ENCODE assay signal across 11 cellular contexts in genomic region chr21:45033791-45034555, GRCh38. TPM values are rescaled to one million over a fixed set of nuclear protein-coding genes. Genes with fewer than 3 reads are reported as not detected.
DNase-seq lines count a peak whose midpoint lies in the region; ATAC-seq, FAIRE-seq and TF ChIP-seq lines count a peak whose summit lies in the region.
"Had no signal": no experiment of that assay in that cellular context is flagged by ENCODE, and none has a peak within 500 bp of the region (broad histone marks: within the 10 kb centered on the region; RNA-seq: fewer than 3 reads in every experiment).

No MANE protein-coding gene starts in this region.

- no peaks in the 10 kb centered on the region for H4K20me1 ChIP-seq in astrocyte (ENCODE audit: insufficient read depth, low read length)
- H4K20me1 ChIP-seq in neural progenitor cell (ENCODE audit: low read depth): peaks cover 18% of the 10 kb centered on the region

- peak; percentile 80 for FAIRE-seq in astrocyte (lab: Jason Lieb, UNC)

- TF ChIP-seq POLR2A in uterus (IDR thresholded peaks at IDR 0.05): no peak

- intact Hi-C loops in uterus (cut with DNase I; ENCODE audit: low total_unique reads): no loop called here

- H3K36me3 Mint-ChIP-seq in astrocyte (ENCODE audit: low read depth, unreplicated experiment): no peaks in the 10 kb centered on the region
- H3K36me3 Mint-ChIP-seq in neural progenitor cell: no peaks in the 10 kb centered on the region

- H3K79me2 ChIP-seq in astrocyte (ENCODE audit: insufficient read depth, low read length) (no peaks in the 10 kb centered on the region), neural progenitor cell (ENCODE audit: low read depth) (no peaks in the 10 kb centered on the region)

- H3F3A ChIP-seq in neural progenitor cell (ENCODE audit: low read depth): peaks cover 28% of the 10 kb centered on the region

- H3K27ac Mint-ChIP-seq in astrocyte (ENCODE audit: unreplicated experiment) (no peak overlapping the region), neural progenitor cell (peak overlapping the region; percentile 38)

- peaks cover 27% of the 10 kb centered on the region for H3K27me3 Mint-ChIP-seq in astrocyte (ENCODE audit: low read depth, unreplicated experiment)
- peaks cover 28% of the 10 kb centered on the region for H3K27me3 Mint-ChIP-seq in neural progenitor cell (ENCODE audit: insufficient read depth, low read depth)

- H3K4me1 Mint-ChIP-seq in astrocyte (ENCODE audit: low read depth, unreplicated experiment): peaks cover 5% of the 10 kb centered on the region
- H3K4me1 Mint-ChIP-seq in neural progenitor cell: peaks cover 39% of the 10 kb centered on the region

- H3K9ac ChIP-seq in astrocyte (ENCODE audit: low read length) (no peak overlapping the region), neural progenitor cell (no peak overlapping the region)

- H3K36me3 ChIP-seq in astrocyte (ENCODE audit: insufficient read depth, low read length): no peaks in the 10 kb centered on the region
- H3K36me3 ChIP-seq in neural progenitor cell: no peaks in the 10 kb centered on the region
- H3K36me3 ChIP-seq in uterus: no peaks in the 10 kb centered on the region
- H3K36me3 ChIP-seq: neutrophil had no signal

- H3K27me3 ChIP-seq in astrocyte (ENCODE audit: insufficient read depth, low read length) (peaks cover 2% of the 10 kb centered on the region), neural progenitor cell (no peaks in the 10 kb centered on the region), uterus (no peaks in the 10 kb centered on the region)

- H3K4me1 ChIP-seq in astrocyte (ENCODE audit: insufficient read depth, low read length) (peaks cover 4% of the 10 kb centered on the region), neural progenitor cell (peaks cover 39% of the 10 kb centered on the region), uterus (peaks cover 0 to 16% of the 10 kb centered on the region in 2 donors)

- DNase-seq in astrocyte (ENCODE audit: low read depth): no peak
- peak; percentile 83 for DNase-seq in fibroblast of villous mesenchyme (ENCODE audit: low read depth)
- no peak for DNase-seq in neural progenitor cell (ENCODE audit: low spot score)
- peak in 1 of 2 donors; percentile 15 for DNase-seq in uterus
- DNase-seq in COLO829 (ENCODE audit: low spot score): no peak
- no peak for DNase-seq in stimulated activated CD4-positive, alpha-beta T cell treated with anti-CD3 and anti-CD28 coated beads, Interleukin-1b, Interleukin-23, amount 100 ng/mL, for 48 hours
- DNase-seq: activated naive CD4-positive, alpha-beta T cell treated with Interleukin-2 at 50 U/mL for 16 hours; effector CD8-positive, alpha-beta T cell; NCI-H774 had no signal

- H3K27ac ChIP-seq in astrocyte (ENCODE audit: low read depth, low read length) (no peak overlapping the region), neural progenitor cell (no peak overlapping the region), uterus (peak overlapping the region; percentile 62 to 64)
- H3K27ac ChIP-seq: neutrophil had no signal

- TF ChIP-seq CTCF in astrocyte (IDR thresholded peaks at IDR 0.05; ENCODE audit: insufficient read depth, low read depth, low read length) (no peak), fibroblast of villous mesenchyme (IDR thresholded peaks at IDR 0.05; ENCODE audit: insufficient read depth, low read depth, low read length) (no peak), neural progenitor cell (IDR thresholded peaks at IDR 0.05) (no peak), uterus (IDR thresholded peaks at IDR 0.05) (no peak)

- peaks cover 13% of the 10 kb centered on the region for H3K9me3 Mint-ChIP-seq in astrocyte (ENCODE audit: unreplicated experiment)
- peaks cover 18% of the 10 kb centered on the region for H3K9me3 Mint-ChIP-seq in neural progenitor cell

- H2AFZ ChIP-seq in astrocyte (ENCODE audit: low read depth, low read length): no peak overlapping the region
- no peak overlapping the region for H2AFZ ChIP-seq in neural progenitor cell (replicated peaks)

- H3K9me3 ChIP-seq in astrocyte (ENCODE audit: insufficient read depth, low read depth, low read length): peaks cover 13% of the 10 kb centered on the region
- no peaks in the 10 kb centered on the region for H3K9me3 ChIP-seq in neural progenitor cell (ENCODE audit: low read depth)
- no peaks in the 10 kb centered on the region for H3K9me3 ChIP-seq in uterus
- H3K9me3 ChIP-seq: neutrophil had no signal

- no peak overlapping the region for H3K4me3 Mint-ChIP-seq in astrocyte (ENCODE audit: unreplicated experiment)
- peak overlapping the region; percentile 52 for H3K4me3 Mint-ChIP-seq in neural progenitor cell

- ATAC-seq in HG03342 (IDR thresholded peaks at IDR 0.05; ENCODE audit: unreplicated experiment): no peak

- H3K4me2 ChIP-seq in astrocyte (ENCODE audit: low read length) (no peak overlapping the region), neural progenitor cell (no peak overlapping the region)

- H3K4me3 ChIP-seq in astrocyte (ENCODE audit: insufficient read depth, low read depth, low read length): no peak overlapping the region
- H3K4me3 ChIP-seq in fibroblast of villous mesenchyme (ENCODE audit: low read depth, low read length): no peak overlapping the region
- no peak overlapping the region for H3K4me3 ChIP-seq in neural progenitor cell
- H3K4me3 ChIP-seq in uterus: peak overlapping the region in 1 of 2 donors; percentile 13

RNA-seq across cellular contexts. Expression of gene ADARB1, which starts 40.4 kb away (rescaled TPM):
- total RNA-seq in astrocyte (18.4 and 25.8 TPM in 2 replicates), fibroblast of villous mesenchyme (14.5 and 16.4 TPM in 2 replicates), neural progenitor cell (ENCODE audit: low replicate concordance) (5.1 and 8.4 TPM in 2 replicates), uterus (10 to 100 TPM; 21.8 to 69.6 (median 43.3) TPM)

Comparison
In these comparisons a context has a peak if more than half of its experiments do, and no peak if none do; other contexts are left out.
1. H3K27ac ChIP-seq: peak in uterus (2 of 2); none in astrocyte (single experiment) and neural progenitor cell (single experiment).